In the genomic region with DNA sequence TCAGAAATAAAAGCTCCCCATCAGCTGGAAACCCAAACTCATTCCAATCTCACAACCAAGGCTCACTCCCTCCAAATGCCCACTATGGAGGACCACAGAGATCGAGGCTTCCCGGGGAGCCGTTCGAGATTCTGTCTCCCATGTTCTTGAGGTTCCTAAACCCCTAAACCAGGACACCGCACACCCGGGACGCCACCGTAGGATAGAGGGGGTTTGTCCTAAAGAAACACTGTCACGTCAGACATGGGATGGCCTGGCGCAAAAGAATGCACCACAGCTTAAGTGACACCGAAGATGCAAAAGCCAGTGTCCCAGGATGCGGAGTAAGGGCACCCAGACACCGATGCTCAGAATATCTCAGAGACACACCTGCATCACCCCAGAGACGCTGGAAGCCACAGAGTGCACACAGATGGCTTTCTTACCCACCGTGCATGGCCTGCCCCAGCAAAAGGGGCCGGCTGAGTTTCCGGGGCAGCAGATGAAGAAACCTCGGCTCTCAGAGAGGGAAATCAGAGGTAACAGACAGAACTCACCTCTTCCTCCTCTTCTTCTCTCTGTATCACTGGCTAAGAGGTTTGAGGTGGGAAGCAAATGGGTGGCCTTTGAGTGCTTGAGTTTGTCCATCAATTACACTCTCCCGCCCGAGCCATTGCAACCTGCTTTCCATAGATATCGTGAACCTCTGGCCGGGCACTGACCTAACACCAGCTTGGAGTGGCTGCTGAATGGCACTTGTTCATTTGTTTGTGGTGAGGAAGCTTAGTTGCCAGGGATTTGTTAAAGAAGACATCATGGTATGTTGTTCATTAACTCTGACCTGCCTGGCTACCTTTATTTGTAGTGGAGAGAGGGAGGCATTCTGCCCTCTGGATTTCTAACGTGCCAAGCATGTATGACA, we compare ENCODE assay signal across 19 cellular contexts.
A peak's percentile ranks its signal among the peaks of the same experiment; 100 is the strongest.
DNase-seq lines count a peak whose midpoint lies in the region; ATAC-seq, FAIRE-seq and TF ChIP-seq lines count a peak whose summit lies in the region.
"Had no signal": no experiment of that assay in that cellular context is flagged by ENCODE, and none has a peak within 500 bp of the region (broad histone marks: within the 10 kb centered on the region; RNA-seq: fewer than 3 reads in every experiment).

No MANE protein-coding gene starts in this region.

- no peak overlapping the region for H2BK15ac ChIP-seq in H1 (ENCODE audit: low read length)

- H3K9me3 Mint-ChIP-seq in activated CD8-positive, alpha-beta memory T cell treated with anti-CD3 and anti-CD28 coated beads, Interleukin-2, amount 10 ng/mL, durations not matched to agents 7 days and 5 days (ENCODE audit: low read depth): no peaks in the 10 kb centered on the region
- H3K9me3 Mint-ChIP-seq in progenitor cell of endocrine pancreas (ENCODE audit: low read depth): no peaks in the 10 kb centered on the region
- H3K9me3 Mint-ChIP-seq: activated T-helper 1 cell treated with anti-CD3 and anti-CD28 coated beads, Interleukin-12 subunit alpha, Interleukin-12 subunit beta, Interleukin-2, Interleukin-4 antibody, amounts not matched to agents 30 ng/mL and 10 ng/mL and 1 ng/mL, durations not matched to agents 14 hours and 24 hours and 36 hours; type B pancreatic cell had no signal

- H3K4me3 Mint-ChIP-seq in activated CD8-positive, alpha-beta memory T cell treated with anti-CD3 and anti-CD28 coated beads, Interleukin-2, amount 10 ng/mL, durations not matched to agents 7 days and 5 days: no peak overlapping the region
- H3K4me3 Mint-ChIP-seq in progenitor cell of endocrine pancreas (ENCODE audit: low read depth): no peak overlapping the region
- H3K4me3 Mint-ChIP-seq: activated T-helper 1 cell treated with anti-CD3 and anti-CD28 coated beads, Interleukin-12 subunit alpha, Interleukin-12 subunit beta, Interleukin-2, Interleukin-4 antibody, amounts not matched to agents 30 ng/mL and 10 ng/mL and 1 ng/mL, durations not matched to agents 14 hours and 24 hours and 36 hours; type B pancreatic cell had no signal

- H3K27ac Mint-ChIP-seq in activated CD8-positive, alpha-beta memory T cell treated with anti-CD3 and anti-CD28 coated beads, Interleukin-2, amount 10 ng/mL, durations not matched to agents 7 days and 5 days: no peak overlapping the region
- H3K27ac Mint-ChIP-seq in progenitor cell of endocrine pancreas: peak overlapping the region; percentile 52
- H3K27ac Mint-ChIP-seq: activated T-helper 1 cell treated with anti-CD3 and anti-CD28 coated beads, Interleukin-12 subunit alpha, Interleukin-12 subunit beta, Interleukin-2, Interleukin-4 antibody, amounts not matched to agents 30 ng/mL and 10 ng/mL and 1 ng/mL, durations not matched to agents 14 hours and 24 hours and 36 hours; type B pancreatic cell had no signal

- peaks cover 3% of the 10 kb centered on the region; the same call in 1 of the 2 replicates for H4K20me1 ChIP-seq in Karpas-422 (ENCODE audit: insufficient read depth, low read depth, low read length)
- H4K20me1 ChIP-seq in H1 (replicated peaks in 1 of 2; ENCODE audit: control insufficient read depth in 1 of 2, insufficient read depth in 2 of 2, low read length in 2 of 2): no peaks in the 10 kb centered on the region

- no peak overlapping the region for H4K91ac ChIP-seq in H1 (replicated peaks; ENCODE audit: insufficient read length, low read length)

- peaks cover 27% of the 10 kb centered on the region for H3K4me1 ChIP-seq in Karpas-422 (ENCODE audit: low read length)
- H3K4me1 ChIP-seq in H1 (replicated peaks in 1 of 4; ENCODE audit: control insufficient read depth in 3 of 4, insufficient read depth in 4 of 4, low read length in 3 of 4): no peaks in the 10 kb centered on the region; a peak in 2 of 7 replicates

- no peaks in the 10 kb centered on the region for H3K36me3 Mint-ChIP-seq in activated CD8-positive, alpha-beta memory T cell treated with anti-CD3 and anti-CD28 coated beads, Interleukin-2, amount 10 ng/mL, durations not matched to agents 7 days and 5 days
- H3K36me3 Mint-ChIP-seq in progenitor cell of endocrine pancreas (ENCODE audit: insufficient read depth): no peaks in the 10 kb centered on the region
- H3K36me3 Mint-ChIP-seq: type B pancreatic cell had no signal

- no peak overlapping the region for H4K5ac ChIP-seq in H1 (ENCODE audit: insufficient read length, low read depth, low read length)

- H3K9me2 ChIP-seq in Karpas-422 (replicated peaks; ENCODE audit: insufficient read depth, low read length): no peaks in the 10 kb centered on the region

- H3K79me1 ChIP-seq in H1 (ENCODE audit: low read depth, low read length): no peaks in the 10 kb centered on the region

- POLR2A ChIA-PET in H1 (lab: Charles Lee; ENCODE audit: partially characterized antibody): interaction anchor here (0.5 to 1.7 kb wide), 3 partner anchors 40 to 335 kb away, joined by 3 to 14 read pairs (median 4); a partner anchor contains a TSS

- H2AK5ac ChIP-seq in H1 (ENCODE audit: low read depth, low read length): no peak overlapping the region

- H3K79me2 ChIP-seq in Karpas-422 (ENCODE audit: low read length) (no peaks in the 10 kb centered on the region), H1 (ENCODE audit: control insufficient read depth in 1 of 2, insufficient read depth in 2 of 2, low read length in 2 of 2) (no peaks in the 10 kb centered on the region)

- H3K18ac ChIP-seq in H1 (ENCODE audit: extremely low read depth, low read length): peak overlapping the region; percentile 87; the same call in 1 of the 2 replicates

- TF ChIP-seq RAD21 in H1 (IDR thresholded peaks at IDR 0.05 in 1 of 2, conservative IDR thresholded peaks at IDR 0.05 in 1 of 2; ENCODE audit: low read depth in 2 of 2, low read length in 2 of 2): no peak

- peaks cover 16% of the 10 kb centered on the region for H3K4me1 Mint-ChIP-seq in activated CD8-positive, alpha-beta memory T cell treated with anti-CD3 and anti-CD28 coated beads, Interleukin-2, amount 10 ng/mL, durations not matched to agents 7 days and 5 days
- no peaks in the 10 kb centered on the region for H3K4me1 Mint-ChIP-seq in progenitor cell of endocrine pancreas (ENCODE audit: low read depth)

- no peak overlapping the region for H2BK12ac ChIP-seq in H1 (ENCODE audit: low read depth, low read length)

- no peak overlapping the region for H2BK120ac ChIP-seq in H1 (replicated peaks; ENCODE audit: low read depth, low read length)

- no peaks in the 10 kb centered on the region for H3K36me3 ChIP-seq in Karpas-422 (ENCODE audit: insufficient read depth, low read length)
- no peaks in the 10 kb centered on the region for H3K36me3 ChIP-seq in H1 (ENCODE audit: control insufficient read depth in 2 of 4, insufficient read depth in 4 of 4, low read length in 3 of 4)
- H3K36me3 ChIP-seq: gastroesophageal sphincter had no signal

- 94% methylated on average over 23 of the region's 23 CpGs; no CpG with 5 or more reads in 1 of the 2 experiments for WGBS in H1 (ENCODE audit: extremely low coverage in 1 of 2, insufficient coverage in 1 of 2, insufficient read length in 1 of 2, insufficient replicate concordance in 2 of 2, low coverage in 1 of 2, low lambda C conversion rate in 2 of 2, missing lambda C conversion rate in 1 of 2), 2 experiments

- H2BK20ac ChIP-seq in H1 (ENCODE audit: low read length): no peak overlapping the region

- no peak overlapping the region for H3K56ac ChIP-seq in H1 (replicated peaks; ENCODE audit: insufficient read length, low read depth, low read length)

- no peaks in the 10 kb centered on the region for H3K23me2 ChIP-seq in H1 (ENCODE audit: low read depth, low read length)

- TF ChIP-seq CTCF in H1 (IDR thresholded peaks at IDR 0.05; ENCODE audit: control extremely low read depth in 1 of 3, insufficient read depth in 1 of 3, low read depth in 1 of 3, low read length in 3 of 3): no peak
- TF ChIP-seq CTCF in progenitor cell of endocrine pancreas (IDR thresholded peaks at IDR 0.05; ENCODE audit: unreplicated experiment): no peak

- H3K9ac ChIP-seq in Karpas-422 (ENCODE audit: low read length) (no peak overlapping the region; the same call in 1 of the 2 replicates), H1 (replicated peaks in 1 of 4; ENCODE audit: extremely low read depth in 1 of 4, low read depth in 3 of 4, low read length in 3 of 4) (no peak overlapping the region)

- CTCF ChIA-PET in activated CD8-positive, alpha-beta memory T cell treated with anti-CD3 and anti-CD28 coated beads, Interleukin-2, amount 10 ng/mL, durations not matched to agents 7 days and 5 days (lab: Charles Lee): interaction anchor here (1.4 to 2.7 kb wide), 2 partner anchors 12 to 15 kb away, joined by 3 to 14 read pairs; no protein-coding TSS in a partner anchor
- CTCF ChIA-PET in H1 (lab: Charles Lee; ENCODE audit: partially characterized antibody): interaction anchor here (0.7 to 13.7 kb wide), 38 partner anchors 9 to 217 kb away, joined by 3 to 147 read pairs (median 4); no protein-coding TSS in a partner anchor

- H3K23ac ChIP-seq in H1 (ENCODE audit: insufficient read length): no peak overlapping the region

- peaks cover 14% of the 10 kb centered on the region for H3K27me3 Mint-ChIP-seq in activated CD8-positive, alpha-beta memory T cell treated with anti-CD3 and anti-CD28 coated beads, Interleukin-2, amount 10 ng/mL, durations not matched to agents 7 days and 5 days
- peaks cover 31% of the 10 kb centered on the region for H3K27me3 Mint-ChIP-seq in progenitor cell of endocrine pancreas

- H2AFZ ChIP-seq in Karpas-422 (ENCODE audit: low read length) (no peak overlapping the region), H1 (ENCODE audit: low read length) (no peak overlapping the region)

- FAIRE-seq in H1 (lab: Jason Lieb, UNC): no peak

- H3K27ac ChIP-seq in Karpas-422 (ENCODE audit: low read length): peak overlapping the region; percentile 39; the same call in 1 of the 2 replicates
- H3K27ac ChIP-seq in H1 (ENCODE audit: low read depth, low read length): no peak overlapping the region
- H3K27ac ChIP-seq: C4-2B, epithelial cell of prostate, gastroesophageal sphincter had no signal

- H3K4ac ChIP-seq in H1 (replicated peaks; ENCODE audit: insufficient read length, low read depth, low read length): no peak overlapping the region

- H3K9me3 ChIP-seq in Karpas-422 (ENCODE audit: low read length): no peaks in the 10 kb centered on the region
- H3K9me3 ChIP-seq in H1 (ENCODE audit: insufficient read depth in 2 of 2, low read depth in 1 of 2, low read length in 1 of 2): no peaks in the 10 kb centered on the region
- H3K9me3 ChIP-seq: gastroesophageal sphincter had no signal

- TF ChIP-seq EP300 in H1 (IDR thresholded peaks at IDR 0.05; ENCODE audit: borderline replicate concordance in 1 of 2, low read depth in 2 of 2, low read length in 2 of 2): no peak

- peak; percentile 57 for ATAC-seq in activated CD8-positive, alpha-beta memory T cell treated with anti-CD3 and anti-CD28 coated beads, Interleukin-2, amount 10 ng/mL, durations not matched to agents 7 days and 5 days
- ATAC-seq in HG02870 (IDR thresholded peaks at IDR 0.05; ENCODE audit: unreplicated experiment): no peak
- no peak for ATAC-seq in HG03565 (IDR thresholded peaks at IDR 0.05; ENCODE audit: unreplicated experiment)
- ATAC-seq: gastroesophageal sphincter, left ventricle myocardium superior had no signal

- DNase-seq in activated CD8-positive, alpha-beta memory T cell treated with anti-CD3 and anti-CD28 coated beads, Interleukin-2, amount 10 ng/mL, durations not matched to agents 7 days and 5 days: peak; percentile 55
- no peak for DNase-seq in activated CD8-positive, alpha-beta memory T cell treated with anti-CD3 and anti-CD28 coated beads, Interleukin-2, amount 50 U/mL, for 4 hours
- DNase-seq in Karpas-422 (peak; percentile 61), H1 (ENCODE audit: low read depth in 1 of 2, low spot score in 2 of 2) (no peak), progenitor cell of endocrine pancreas (ENCODE audit: low spot score, unreplicated experiment) (no peak), NCI-H526 treated with DMSO at 0.1 percent for 48 hours (lab: John Stamatoyannopoulos, UW) (no peak)
- DNase-seq: activated CD4-positive, alpha-beta T cell treated with anti-CD3 and anti-CD28 coated beads, Interleukin-2, amount 50 U/mL, for 4 hours; DMS79; HCEC 1CT; left ventricle myocardium superior; NCI-H2171; stimulated activated naive CD4-positive, alpha-beta T cell treated with Interleukin-2 at 50 U/mL for 16 hours had no signal

- 0 out of 2 replicates have a peak overlapping the region, but pooled peaks have one; percentile 17 for H4K8ac ChIP-seq in H1 (ENCODE audit: extremely low read depth, insufficient read depth, low read length)

- H2BK5ac ChIP-seq in H1 (ENCODE audit: low read depth, low read length): no peak overlapping the region

- no peak for TF ChIP-seq POLR2A in H1 (IDR thresholded peaks at IDR 0.05; ENCODE audit: control extremely low read depth in 1 of 2, low read depth in 2 of 2, low read length in 2 of 2)

- no peak overlapping the region for H3K14ac ChIP-seq in H1 (ENCODE audit: insufficient read length)

- H3K4me3 ChIP-seq in Karpas-422 (ENCODE audit: low read length): no peak overlapping the region
- no peak overlapping the region for H3K4me3 ChIP-seq in H1 (ENCODE audit: extremely low read depth in 1 of 4, insufficient read depth in 2 of 4, low read depth in 3 of 4, low read length in 4 of 4)
- H3K4me3 ChIP-seq: gastroesophageal sphincter had no signal

- H3K4me2 ChIP-seq in Karpas-422 (ENCODE audit: low read depth, low read length, poor library complexity, severe bottlenecking) (peak overlapping the region; percentile 43), H1 (ENCODE audit: insufficient read depth in 1 of 2, low read depth in 2 of 2, low read length in 2 of 2) (no peak overlapping the region)

- H3K27me3 ChIP-seq in Karpas-422 (ENCODE audit: low read length) (no peaks in the 10 kb centered on the region), H1 (replicated peaks in 1 of 4; ENCODE audit: control insufficient read depth in 3 of 4, extremely low read depth in 1 of 4, insufficient read depth in 3 of 4, low read length in 3 of 4) (peaks cover 0 to 12% (median 2%) of the 10 kb centered on the region in 4 experiments; a peak in 4 of 7 replicates)
- H3K27me3 ChIP-seq: gastroesophageal sphincter had no signal

Comparison
In these comparisons a context has a peak if more than half of its experiments do, and no peak if none do; other contexts are left out.
1. DNase-seq: peak in activated CD8-positive, alpha-beta memory T cell treated with anti-CD3 and anti-CD28 coated beads, Interleukin-2, amount 10 ng/mL, durations not matched to agents 7 days and 5 days (single experiment) and Karpas-422 (single experiment); none in activated CD8-positive, alpha-beta memory T cell treated with anti-CD3 and anti-CD28 coated beads, Interleukin-2, amount 50 U/mL, for 4 hours (single experiment), H1 (0 of 2), progenitor cell of endocrine pancreas (single experiment) and NCI-H526 treated with DMSO at 0.1 percent for 48 hours (single experiment).